1 cellular context compared by ENCODE assay signal in the genomic region with DNA sequence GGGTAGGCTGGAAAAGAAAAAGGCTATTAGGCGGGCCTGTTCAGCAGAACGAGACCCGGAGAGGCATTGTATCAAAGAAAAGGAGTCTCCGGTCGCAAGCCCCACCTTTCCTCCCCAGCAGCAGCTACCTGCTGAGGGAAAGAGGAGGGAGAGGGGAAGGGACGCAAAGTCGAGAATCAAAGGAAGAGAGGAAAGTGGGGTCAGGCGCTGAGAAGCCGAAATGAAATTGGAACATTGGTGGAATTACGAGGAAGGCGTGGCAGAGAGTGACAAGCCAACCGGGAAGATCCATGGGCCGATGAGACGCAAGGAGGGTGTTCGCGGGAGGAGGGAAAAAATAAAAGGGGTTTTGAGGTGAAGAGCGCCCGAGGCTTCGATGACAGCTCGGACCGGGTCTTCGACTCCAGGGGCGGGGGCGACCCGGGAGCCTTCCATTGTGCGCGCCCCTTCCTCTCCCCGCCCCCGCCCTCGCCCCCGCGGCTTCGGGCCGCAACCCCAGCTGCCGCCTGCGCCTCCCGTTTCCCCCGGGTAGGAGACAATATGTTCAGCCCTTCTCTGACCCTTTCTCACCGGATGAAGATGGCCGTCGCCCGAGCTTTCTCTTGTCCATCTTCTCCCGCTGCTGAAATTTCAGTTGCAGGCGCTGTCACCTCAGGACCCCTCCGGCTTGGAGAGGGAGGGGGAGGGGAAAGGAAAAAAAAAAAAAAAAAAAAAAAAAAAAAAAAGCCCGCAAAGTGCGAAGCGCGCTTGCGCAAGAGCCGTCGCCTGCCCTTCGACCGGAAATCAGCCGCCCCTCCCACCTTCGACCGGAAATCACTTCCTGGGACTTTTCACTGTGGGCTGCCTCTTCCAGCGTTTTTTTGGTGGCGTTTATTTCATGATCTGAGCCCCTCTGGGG.
A peak's percentile ranks its signal among the peaks of the same experiment; 100 is the strongest.
TF ChIP-seq lines count a peak whose summit lies in the region.

Gene SENP7 (minus strand): TSS at position 692 of the 898 bp plus-strand sequence. CDS start 82 bp downstream, at position 610.

TF ChIP-seq in HepG2, 621 proteins besides CTCF, POLR2A, EP300 and RAD21 (continued from another document and continues in another):
- TF ChIP-seq ZHX1 (CRISPR knock-in tag; IDR thresholded peaks at IDR 0.05; ENCODE audit: low read depth) (no peak), ZNF879 (CRISPR knock-in tag; IDR thresholded peaks at IDR 0.05) (no peak), ZNF224 (CRISPR knock-in tag; IDR thresholded peaks at IDR 0.05) (no peak), CC2D1A (CRISPR knock-in tag; IDR thresholded peaks at IDR 0.05) (no peak), ZNF329 (CRISPR knock-in tag; IDR thresholded peaks at IDR 0.05; ENCODE audit: low read depth) (no peak), ZNF382 (CRISPR knock-in tag; IDR thresholded peaks at IDR 0.05; ENCODE audit: borderline replicate concordance) (no peak), HBP1 (CRISPR knock-in tag; IDR thresholded peaks at IDR 0.05; ENCODE audit: low read depth) (peak; percentile 35; the same call in 1 of the 2 replicates), STAT5B (CRISPR knock-in tag; IDR thresholded peaks at IDR 0.05) (no peak), ZNF33B (CRISPR knock-in tag; IDR thresholded peaks at IDR 0.05) (0 out of 2 replicates have a peak, but pooled peaks have one; percentile 3), NCOR1 (IDR thresholded peaks at IDR 0.05; ENCODE audit: borderline replicate concordance, low read length) (peak; percentile 72; the same call in 1 of the 2 replicates), FLYWCH1 (CRISPR knock-in tag; IDR thresholded peaks at IDR 0.05) (no peak), ZZZ3 (CRISPR knock-in tag; IDR thresholded peaks at IDR 0.05; ENCODE audit: borderline replicate concordance) (no peak), RBFOX2 (IDR thresholded peaks at IDR 0.05; ENCODE audit: low read depth, low read length) (peak; percentile 68), RBM39 (IDR thresholded peaks at IDR 0.05; ENCODE audit: low read depth, low read length, poor library complexity, severe bottlenecking) (peak; percentile 31), BORCS8-MEF2B (CRISPR knock-in tag; IDR thresholded peaks at IDR 0.05) (no peak), ZNF776 (CRISPR knock-in tag; IDR thresholded peaks at IDR 0.05) (no peak), ZNF577 (CRISPR knock-in tag; IDR thresholded peaks at IDR 0.05; ENCODE audit: borderline replicate concordance, low read depth) (no peak), NAIF1 (CRISPR knock-in tag; IDR thresholded peaks at IDR 0.05; ENCODE audit: borderline replicate concordance) (no peak), MTA3 (CRISPR knock-in tag; IDR thresholded peaks at IDR 0.05) (no peak), FOXM1 (CRISPR knock-in tag; IDR thresholded peaks at IDR 0.05) (no peak), MTERF4 (CRISPR knock-in tag; IDR thresholded peaks at IDR 0.05) (0 out of 2 replicates have a peak, but pooled peaks have one; percentile 30), CBX1 (IDR thresholded peaks at IDR 0.05; ENCODE audit: low read depth) (no peak), DMAP1 (CRISPR knock-in tag; IDR thresholded peaks at IDR 0.05) (no peak; the same call in 1 of the 2 replicates), TEAD3 (CRISPR knock-in tag; optimal IDR thresholded peaks at IDR 0.05; ENCODE audit: borderline replicate concordance) (no peak), KMT2A (CRISPR knock-in tag; IDR thresholded peaks at IDR 0.05) (peak; percentile 15; the same call in 1 of the 2 replicates), ZNF441 (CRISPR knock-in tag; IDR thresholded peaks at IDR 0.05; ENCODE audit: borderline replicate concordance) (no peak), TFDP2 (CRISPR knock-in tag; IDR thresholded peaks at IDR 0.05) (no peak), TRIM22 (IDR thresholded peaks at IDR 0.05) (no peak), RNF2 (conservative IDR thresholded peaks at IDR 0.05; ENCODE audit: low read depth) (no peak), NONO (IDR thresholded peaks at IDR 0.05) (no peak), NONO (CRISPR knock-in tag; conservative IDR thresholded peaks at IDR 0.05) (0 out of 2 replicates have a peak, but pooled peaks have one; percentile 14), PRDM10 (CRISPR knock-in tag; IDR thresholded peaks at IDR 0.05; ENCODE audit: low read depth) (0 out of 2 replicates have a peak, but pooled peaks have one; percentile 20), XRCC5 (optimal IDR thresholded peaks at IDR 0.05; ENCODE audit: low read length) (peak; percentile 26), PPARG (CRISPR knock-in tag; conservative IDR thresholded peaks at IDR 0.05) (no peak), CCDC6 (CRISPR knock-in tag; IDR thresholded peaks at IDR 0.05) (no peak), TEAD2 (CRISPR knock-in tag; IDR thresholded peaks at IDR 0.05) (no peak), ZNF530 (CRISPR knock-in tag; IDR thresholded peaks at IDR 0.05; ENCODE audit: low read depth) (no peak), FOXK1 (CRISPR knock-in tag; IDR thresholded peaks at IDR 0.05; ENCODE audit: borderline replicate concordance, low read depth) (no peak), SRSF1 (optimal IDR thresholded peaks at IDR 0.05; ENCODE audit: low read depth, low read length) (no peak), FOXJ3 (CRISPR knock-in tag; IDR thresholded peaks at IDR 0.05; ENCODE audit: borderline replicate concordance) (no peak; the same call in 1 of the 2 replicates), SALL1 (CRISPR knock-in tag; IDR thresholded peaks at IDR 0.05) (peak; percentile 37; the same call in 1 of the 2 replicates), ZNF772 (CRISPR knock-in tag; IDR thresholded peaks at IDR 0.05) (no peak), GZF1 (CRISPR knock-in tag; IDR thresholded peaks at IDR 0.05) (no peak), ZNF652 (CRISPR knock-in tag; IDR thresholded peaks at IDR 0.05; ENCODE audit: borderline replicate concordance, low read depth) (no peak)
- TF ChIP-seq, protein P1, sequence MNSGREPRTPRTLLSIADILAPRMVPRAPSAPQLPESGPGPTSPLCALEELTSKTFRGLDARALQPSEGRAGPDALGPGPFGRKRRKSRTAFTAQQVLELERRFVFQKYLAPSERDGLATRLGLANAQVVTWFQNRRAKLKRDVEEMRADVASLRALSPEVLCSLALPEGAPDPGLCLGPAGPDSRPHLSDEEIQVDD (CRISPR knock-in tag; IDR thresholded peaks at IDR 0.05; ENCODE audit: borderline replicate concordance): no peak
- TF ChIP-seq, protein P2, sequence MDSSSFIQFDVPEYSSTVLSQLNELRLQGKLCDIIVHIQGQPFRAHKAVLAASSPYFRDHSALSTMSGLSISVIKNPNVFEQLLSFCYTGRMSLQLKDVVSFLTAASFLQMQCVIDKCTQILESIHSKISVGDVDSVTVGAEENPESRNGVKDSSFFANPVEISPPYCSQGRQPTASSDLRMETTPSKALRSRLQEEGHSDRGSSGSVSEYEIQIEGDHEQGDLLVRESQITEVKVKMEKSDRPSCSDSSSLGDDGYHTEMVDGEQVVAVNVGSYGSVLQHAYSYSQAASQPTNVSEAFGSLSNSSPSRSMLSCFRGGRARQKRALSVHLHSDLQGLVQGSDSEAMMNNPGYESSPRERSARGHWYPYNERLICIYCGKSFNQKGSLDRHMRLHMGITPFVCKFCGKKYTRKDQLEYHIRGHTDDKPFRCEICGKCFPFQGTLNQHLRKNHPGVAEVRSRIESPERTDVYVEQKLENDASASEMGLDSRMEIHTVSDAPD (CRISPR knock-in tag; IDR thresholded peaks at IDR 0.05): no peak
- TF ChIP-seq, protein P3, sequence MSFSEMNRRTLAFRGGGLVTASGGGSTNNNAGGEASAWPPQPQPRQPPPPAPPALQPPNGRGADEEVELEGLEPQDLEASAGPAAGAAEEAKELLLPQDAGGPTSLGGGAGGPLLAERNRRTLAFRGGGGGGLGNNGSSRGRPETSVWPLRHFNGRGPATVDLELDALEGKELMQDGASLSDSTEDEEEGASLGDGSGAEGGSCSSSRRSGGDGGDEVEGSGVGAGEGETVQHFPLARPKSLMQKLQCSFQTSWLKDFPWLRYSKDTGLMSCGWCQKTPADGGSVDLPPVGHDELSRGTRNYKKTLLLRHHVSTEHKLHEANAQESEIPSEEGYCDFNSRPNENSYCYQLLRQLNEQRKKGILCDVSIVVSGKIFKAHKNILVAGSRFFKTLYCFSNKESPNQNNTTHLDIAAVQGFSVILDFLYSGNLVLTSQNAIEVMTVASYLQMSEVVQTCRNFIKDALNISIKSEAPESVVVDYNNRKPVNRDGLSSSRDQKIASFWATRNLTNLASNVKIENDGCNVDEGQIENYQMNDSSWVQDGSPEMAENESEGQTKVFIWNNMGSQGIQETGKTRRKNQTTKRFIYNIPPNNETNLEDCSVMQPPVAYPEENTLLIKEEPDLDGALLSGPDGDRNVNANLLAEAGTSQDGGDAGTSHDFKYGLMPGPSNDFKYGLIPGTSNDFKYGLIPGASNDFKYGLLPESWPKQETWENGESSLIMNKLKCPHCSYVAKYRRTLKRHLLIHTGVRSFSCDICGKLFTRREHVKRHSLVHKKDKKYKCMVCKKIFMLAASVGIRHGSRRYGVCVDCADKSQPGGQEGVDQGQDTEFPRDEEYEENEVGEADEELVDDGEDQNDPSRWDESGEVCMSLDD (CRISPR knock-in tag; IDR thresholded peaks at IDR 0.05; ENCODE audit: borderline replicate concordance): no peak
